In genomic region chr1:162235261-162235780, GRCh38 we compare ENCODE assay signal across 1 cellular context.
A peak's percentile ranks its signal among the peaks of the same experiment; 100 is the strongest.
TF ChIP-seq lines count a peak whose summit lies in the region.

No MANE protein-coding gene starts in this region.

TF ChIP-seq in HepG2, 621 proteins besides CTCF, POLR2A, EP300 and RAD21 (continued from another document and continues in another):
- TF ChIP-seq, protein P1, sequence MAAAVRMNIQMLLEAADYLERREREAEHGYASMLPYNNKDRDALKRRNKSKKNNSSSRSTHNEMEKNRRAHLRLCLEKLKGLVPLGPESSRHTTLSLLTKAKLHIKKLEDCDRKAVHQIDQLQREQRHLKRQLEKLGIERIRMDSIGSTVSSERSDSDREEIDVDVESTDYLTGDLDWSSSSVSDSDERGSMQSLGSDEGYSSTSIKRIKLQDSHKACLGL (CRISPR knock-in tag; IDR thresholded peaks at IDR 0.05), result no peak
- TF ChIP-seq RXRB (CRISPR knock-in tag; IDR thresholded peaks at IDR 0.05; ENCODE audit: borderline replicate concordance) (peak; percentile 75), ONECUT2 (CRISPR knock-in tag; IDR thresholded peaks at IDR 0.05) (no peak), MAFG (CRISPR knock-in tag; IDR thresholded peaks at IDR 0.05) (no peak), NR2C2 (CRISPR knock-in tag; IDR thresholded peaks at IDR 0.05; ENCODE audit: borderline replicate concordance) (0 out of 2 replicates have a peak, but pooled peaks have one; percentile 44), CHD4 (IDR thresholded peaks at IDR 0.05; ENCODE audit: borderline replicate concordance, low read length) (no peak; the same call in 1 of the 2 replicates), ARHGAP35 (CRISPR knock-in tag; IDR thresholded peaks at IDR 0.05; ENCODE audit: borderline replicate concordance) (no peak), AHR (CRISPR knock-in tag; IDR thresholded peaks at IDR 0.05) (no peak), ETV6 (CRISPR knock-in tag; conservative IDR thresholded peaks at IDR 0.05) (no peak), NRL (CRISPR knock-in tag; IDR thresholded peaks at IDR 0.05; ENCODE audit: borderline replicate concordance) (no peak), HES4 (CRISPR knock-in tag; IDR thresholded peaks at IDR 0.05; ENCODE audit: borderline replicate concordance) (no peak), NFYC (CRISPR knock-in tag; IDR thresholded peaks at IDR 0.05) (no peak), NFIC (IDR thresholded peaks at IDR 0.05; ENCODE audit: low read length) (peak; percentile 38; the same call in 1 of the 2 replicates), ZNF33A (CRISPR knock-in tag; IDR thresholded peaks at IDR 0.05; ENCODE audit: borderline replicate concordance) (no peak), MAFK (conservative IDR thresholded peaks at IDR 0.05 in 1 of 2, IDR thresholded peaks at IDR 0.05 in 1 of 2; ENCODE audit: low read length in 2 of 2) (no peak), GABPB1 (CRISPR knock-in tag; IDR thresholded peaks at IDR 0.05) (no peak), ZNF75D (CRISPR knock-in tag; IDR thresholded peaks at IDR 0.05; ENCODE audit: borderline replicate concordance) (no peak), ZNF34 (CRISPR knock-in tag; IDR thresholded peaks at IDR 0.05; ENCODE audit: borderline replicate concordance) (no peak), MTA1 (CRISPR knock-in tag; IDR thresholded peaks at IDR 0.05; ENCODE audit: borderline replicate concordance) (no peak), ZNF879 (CRISPR knock-in tag; IDR thresholded peaks at IDR 0.05) (no peak), SMAD9 (CRISPR knock-in tag; IDR thresholded peaks at IDR 0.05) (no peak), MXD3 (CRISPR knock-in tag; IDR thresholded peaks at IDR 0.05) (no peak), ZMYM2 (CRISPR knock-in tag; IDR thresholded peaks at IDR 0.05) (peak; percentile 78; the same call in 1 of the 2 replicates), HNRNPUL1 (IDR thresholded peaks at IDR 0.05; ENCODE audit: low read depth, low read length) (no peak), MZF1 (CRISPR knock-in tag; IDR thresholded peaks at IDR 0.05; ENCODE audit: borderline replicate concordance) (no peak), ZNF282 (IDR thresholded peaks at IDR 0.05; ENCODE audit: partially characterized antibody) (no peak), ZNF629 (CRISPR knock-in tag; conservative IDR thresholded peaks at IDR 0.05) (peak; percentile 64), ZNF138 (CRISPR knock-in tag; IDR thresholded peaks at IDR 0.05; ENCODE audit: low read depth) (no peak), ZNF317 (CRISPR knock-in tag; IDR thresholded peaks at IDR 0.05) (0 out of 2 replicates have a peak, but pooled peaks have one; percentile 29), REST (IDR thresholded peaks at IDR 0.05; ENCODE audit: borderline replicate concordance in 1 of 2, low read depth in 1 of 2, low read length in 2 of 2) (0 out of 4 replicates have a peak, but pooled peaks of 1 of the 2 experiments have one; percentile 26), KLF16 (CRISPR knock-in tag; IDR thresholded peaks at IDR 0.05) (0 out of 4 replicates have a peak, but pooled peaks of 1 of the 2 experiments have one; percentile 48), SIX1 (CRISPR knock-in tag; IDR thresholded peaks at IDR 0.05; ENCODE audit: borderline replicate concordance) (no peak), U2AF1 (optimal IDR thresholded peaks at IDR 0.05; ENCODE audit: low read depth, low read length) (no peak), ZNF225 (CRISPR knock-in tag; IDR thresholded peaks at IDR 0.05) (no peak), SMARCC2 (IDR thresholded peaks at IDR 0.05) (no peak), ZNF883 (CRISPR knock-in tag; IDR thresholded peaks at IDR 0.05; ENCODE audit: not compliant biosample characterization) (no peak), ZNF3 (CRISPR knock-in tag; IDR thresholded peaks at IDR 0.05) (no peak), GTF2F1 (IDR thresholded peaks at IDR 0.05; ENCODE audit: low read length) (no peak), ZNF777 (CRISPR knock-in tag; IDR thresholded peaks at IDR 0.05) (no peak), ZUFSP (CRISPR knock-in tag; IDR thresholded peaks at IDR 0.05; ENCODE audit: borderline replicate concordance) (no peak), MYNN (CRISPR knock-in tag; IDR thresholded peaks at IDR 0.05; ENCODE audit: low read depth) (no peak), XBP1 (CRISPR knock-in tag; IDR thresholded peaks at IDR 0.05) (no peak), ZNF691 (CRISPR knock-in tag; IDR thresholded peaks at IDR 0.05; ENCODE audit: borderline replicate concordance, low read depth) (no peak), FOXP1 (IDR thresholded peaks at IDR 0.05) (no peak), FOXP1 (CRISPR knock-in tag; IDR thresholded peaks at IDR 0.05) (peak; percentile 58), ZNF224 (CRISPR knock-in tag; IDR thresholded peaks at IDR 0.05) (no peak), ZSCAN20 (CRISPR knock-in tag; IDR thresholded peaks at IDR 0.05; ENCODE audit: borderline replicate concordance) (no peak), PREB (CRISPR knock-in tag; IDR thresholded peaks at IDR 0.05) (no peak), ZNF441 (CRISPR knock-in tag; IDR thresholded peaks at IDR 0.05; ENCODE audit: borderline replicate concordance) (no peak), ZNF549 (CRISPR knock-in tag; IDR thresholded peaks at IDR 0.05) (no peak), FOSL1 (CRISPR knock-in tag; IDR thresholded peaks at IDR 0.05; ENCODE audit: borderline replicate concordance) (no peak), DPF2 (CRISPR knock-in tag; IDR thresholded peaks at IDR 0.05; ENCODE audit: borderline replicate concordance, low read depth) (no peak), TAF1 (CRISPR knock-in tag; IDR thresholded peaks at IDR 0.05) (no peak), HDAC1 (CRISPR knock-in tag; IDR thresholded peaks at IDR 0.05) (peak; percentile 52; the same call in 1 of the 2 replicates), CSRNP1 (CRISPR knock-in tag; IDR thresholded peaks at IDR 0.05) (no peak), JARID2 (CRISPR knock-in tag; IDR thresholded peaks at IDR 0.05; ENCODE audit: insufficient replicate concordance) (no peak), IKZF1 (IDR thresholded peaks at IDR 0.05) (no peak), ZNF746 (CRISPR knock-in tag; IDR thresholded peaks at IDR 0.05) (no peak), TBP (CRISPR knock-in tag; IDR thresholded peaks at IDR 0.05) (no peak), XRCC5 (optimal IDR thresholded peaks at IDR 0.05; ENCODE audit: low read length) (no peak)
- TF ChIP-seq, protein P2, sequence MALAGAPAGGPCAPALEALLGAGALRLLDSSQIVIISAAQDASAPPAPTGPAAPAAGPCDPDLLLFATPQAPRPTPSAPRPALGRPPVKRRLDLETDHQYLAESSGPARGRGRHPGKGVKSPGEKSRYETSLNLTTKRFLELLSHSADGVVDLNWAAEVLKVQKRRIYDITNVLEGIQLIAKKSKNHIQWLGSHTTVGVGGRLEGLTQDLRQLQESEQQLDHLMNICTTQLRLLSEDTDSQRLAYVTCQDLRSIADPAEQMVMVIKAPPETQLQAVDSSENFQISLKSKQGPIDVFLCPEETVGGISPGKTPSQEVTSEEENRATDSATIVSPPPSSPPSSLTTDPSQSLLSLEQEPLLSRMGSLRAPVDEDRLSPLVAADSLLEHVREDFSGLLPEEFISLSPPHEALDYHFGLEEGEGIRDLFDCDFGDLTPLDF (CRISPR knock-in tag; IDR thresholded peaks at IDR 0.05), result no peak
- TF ChIP-seq, protein P3, sequence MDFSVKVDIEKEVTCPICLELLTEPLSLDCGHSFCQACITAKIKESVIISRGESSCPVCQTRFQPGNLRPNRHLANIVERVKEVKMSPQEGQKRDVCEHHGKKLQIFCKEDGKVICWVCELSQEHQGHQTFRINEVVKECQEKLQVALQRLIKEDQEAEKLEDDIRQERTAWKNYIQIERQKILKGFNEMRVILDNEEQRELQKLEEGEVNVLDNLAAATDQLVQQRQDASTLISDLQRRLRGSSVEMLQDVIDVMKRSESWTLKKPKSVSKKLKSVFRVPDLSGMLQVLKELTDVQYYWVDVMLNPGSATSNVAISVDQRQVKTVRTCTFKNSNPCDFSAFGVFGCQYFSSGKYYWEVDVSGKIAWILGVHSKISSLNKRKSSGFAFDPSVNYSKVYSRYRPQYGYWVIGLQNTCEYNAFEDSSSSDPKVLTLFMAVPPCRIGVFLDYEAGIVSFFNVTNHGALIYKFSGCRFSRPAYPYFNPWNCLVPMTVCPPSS (IDR thresholded peaks at IDR 0.05), result no peak
- TF ChIP-seq, protein P4, sequence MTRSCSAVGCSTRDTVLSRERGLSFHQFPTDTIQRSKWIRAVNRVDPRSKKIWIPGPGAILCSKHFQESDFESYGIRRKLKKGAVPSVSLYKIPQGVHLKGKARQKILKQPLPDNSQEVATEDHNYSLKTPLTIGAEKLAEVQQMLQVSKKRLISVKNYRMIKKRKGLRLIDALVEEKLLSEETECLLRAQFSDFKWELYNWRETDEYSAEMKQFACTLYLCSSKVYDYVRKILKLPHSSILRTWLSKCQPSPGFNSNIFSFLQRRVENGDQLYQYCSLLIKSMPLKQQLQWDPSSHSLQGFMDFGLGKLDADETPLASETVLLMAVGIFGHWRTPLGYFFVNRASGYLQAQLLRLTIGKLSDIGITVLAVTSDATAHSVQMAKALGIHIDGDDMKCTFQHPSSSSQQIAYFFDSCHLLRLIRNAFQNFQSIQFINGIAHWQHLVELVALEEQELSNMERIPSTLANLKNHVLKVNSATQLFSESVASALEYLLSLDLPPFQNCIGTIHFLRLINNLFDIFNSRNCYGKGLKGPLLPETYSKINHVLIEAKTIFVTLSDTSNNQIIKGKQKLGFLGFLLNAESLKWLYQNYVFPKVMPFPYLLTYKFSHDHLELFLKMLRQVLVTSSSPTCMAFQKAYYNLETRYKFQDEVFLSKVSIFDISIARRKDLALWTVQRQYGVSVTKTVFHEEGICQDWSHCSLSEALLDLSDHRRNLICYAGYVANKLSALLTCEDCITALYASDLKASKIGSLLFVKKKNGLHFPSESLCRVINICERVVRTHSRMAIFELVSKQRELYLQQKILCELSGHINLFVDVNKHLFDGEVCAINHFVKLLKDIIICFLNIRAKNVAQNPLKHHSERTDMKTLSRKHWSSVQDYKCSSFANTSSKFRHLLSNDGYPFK (CRISPR knock-in tag; IDR thresholded peaks at IDR 0.05; ENCODE audit: borderline replicate concordance), result no peak
